Comparison of ENCODE assay signal across 20 cellular contexts in genomic region chr18:11999431-11999830, GRCh38.
"Had no signal": no experiment of that assay in that cellular context is flagged by ENCODE, and none has a peak within 500 bp of the region (broad histone marks: within the 10 kb centered on the region; RNA-seq: fewer than 3 reads in every experiment).

No MANE protein-coding gene starts in this region.

- H3K9me3 ChIP-seq: esophagus squamous epithelium, prostate gland, spleen, thoracic aorta had no signal

- H3K4me1 ChIP-seq: prostate gland had no signal

- H3K36me3 ChIP-seq: brain microvascular endothelial cell, prostate gland had no signal

- H3K27ac ChIP-seq: brain microvascular endothelial cell, prostate gland, spleen, thoracic aorta had no signal

- H3K4me3 ChIP-seq: esophagus squamous epithelium, prostate gland, spleen, thoracic aorta had no signal

- DNase-seq: activated CD4-positive, alpha-beta T cell treated with anti-CD3 and anti-CD28 coated beads for 48 hours; activated CD8-positive, alpha-beta T cell treated with anti-CD3 and anti-CD28 coated beads for 36 hours; activated gamma-delta T cell; activated T-cell treated with anti-CD3 and anti-CD28 coated beads, Interleukin-2, amount 50 U/mL, for 4 hours; amniotic stem cell; brain microvascular endothelial cell; cortex of kidney; effector CD4-positive, alpha-beta T cell; esophagus squamous epithelium; foreskin fibroblast; immature natural killer cell; mammary epithelial cell; occipital lobe; right cardiac atrium; T-helper 2 cell had no signal

- H3K27me3 ChIP-seq: brain microvascular endothelial cell, esophagus squamous epithelium, spleen had no signal

- ATAC-seq: activated CD8-positive, alpha-beta T cell treated with anti-CD3 and anti-CD28 coated beads for 36 hours; activated naive CD4-positive, alpha-beta T cell treated with anti-CD3 and anti-CD28 coated beads, Interleukin-2, amount 50 U/mL, for 72 hours; activated T-cell treated with anti-CD3 and anti-CD28 coated beads, Interleukin-2, amount 50 U/mL, for 4 hours; natural killer cell treated with Interleukin-12 subunit alpha and Interleukin-12 subunit beta and Interleukin-15 and Interleukin-18, amount 100 ng/mL, for 72 hours; right cardiac atrium had no signal
